In the genomic region with DNA sequence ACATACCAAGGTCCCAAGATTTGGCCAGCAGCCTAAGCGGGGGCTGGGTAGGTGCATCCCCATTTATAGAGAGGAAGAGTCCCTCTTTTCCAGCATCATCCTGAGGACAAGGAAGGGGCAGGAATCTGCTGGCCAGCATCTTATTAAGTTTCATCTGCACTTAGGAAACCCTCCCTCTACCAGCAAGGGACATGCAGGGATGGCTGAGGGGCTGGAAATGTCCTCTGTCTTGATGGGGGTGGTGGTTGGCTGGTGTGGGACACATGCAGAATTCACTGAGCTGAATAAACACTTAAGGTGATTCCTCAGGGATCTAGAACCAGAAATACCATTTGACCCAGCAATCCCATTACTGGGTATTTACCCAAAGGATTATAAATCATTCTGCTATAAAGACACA, we compare ENCODE assay signal across 22 cellular contexts.
"Had no signal": no experiment of that assay in that cellular context is flagged by ENCODE, and none has a peak within 500 bp of the region (broad histone marks: within the 10 kb centered on the region; RNA-seq: fewer than 3 reads in every experiment).

No MANE protein-coding gene starts in this region.

- H3K9me3 Mint-ChIP-seq: central memory CD8-positive, alpha-beta T cell; naive B cell; T-helper 2 cell treated with Interferon-gamma antibody and Interleukin-4, amounts not matched to agents 5 μg/mL and 100 μg/mL, for 36 hours had no signal

- H3K27me3 Mint-ChIP-seq: activated B cell treated with CpG ODN at 0.5 μM for 24 hours; activated naive CD8-positive, alpha-beta T cell; central memory CD8-positive, alpha-beta T cell; naive B cell had no signal

- H3K4me3 ChIP-seq: esophagus squamous epithelium, heart right ventricle, pancreas, prostate gland, smooth muscle cell, tibial nerve had no signal

- H3K27me3 ChIP-seq: esophagus squamous epithelium, heart right ventricle, pancreas, tibial nerve had no signal

- H3K9me3 ChIP-seq: esophagus squamous epithelium, heart right ventricle, pancreas, prostate gland, tibial nerve had no signal

- H3K36me3 ChIP-seq: pancreas, prostate gland had no signal

- H3K4me1 ChIP-seq: prostate gland had no signal

- ATAC-seq: pancreas had no signal

- H3K27ac Mint-ChIP-seq: activated naive CD8-positive, alpha-beta T cell; mesothelial cell of epicardium; T-helper 2 cell treated with Interferon-gamma antibody and Interleukin-4, amounts not matched to agents 5 μg/mL and 100 μg/mL, for 36 hours had no signal

- DNase-seq: activated B cell treated with CpG ODN at 0.5 μM for 24 hours; activated effector memory CD4-positive, alpha-beta T cell treated with Interleukin-2 at 50 U/mL for 16 hours; activated naive CD4-positive, alpha-beta T cell treated with Interleukin-2 at 50 U/mL for 16 hours; dermis blood vessel endothelial cell; effector CD4-positive, alpha-beta T cell; esophagus squamous epithelium; foreskin melanocyte; heart right ventricle; left ventricle myocardium superior; naive B cell; retina; stimulated activated CD4-positive, alpha-beta T cell treated with anti-CD3 and anti-CD28 coated beads, Interleukin-15, amount 100 ng/mL, for 24 hours; stimulated activated CD4-positive, alpha-beta T cell treated with anti-CD3 and anti-CD28 coated beads, Interleukin-2, amount 100 ng/mL, for 24 hours; stimulated activated naive CD4-positive, alpha-beta T cell treated with Interleukin-2 at 50 U/mL for 16 hours had no signal

- H3K4me3 Mint-ChIP-seq: activated B cell treated with CpG ODN at 0.5 μM for 24 hours; activated naive CD8-positive, alpha-beta T cell; central memory CD8-positive, alpha-beta T cell; mesothelial cell of epicardium; T-helper 2 cell treated with Interferon-gamma antibody and Interleukin-4, amounts not matched to agents 5 μg/mL and 100 μg/mL, for 36 hours had no signal

- H3K4me1 Mint-ChIP-seq: central memory CD8-positive, alpha-beta T cell; mesothelial cell of epicardium had no signal

- H3K4me2 ChIP-seq: smooth muscle cell had no signal

- H3K27ac ChIP-seq: esophagus squamous epithelium, heart right ventricle, pancreas, prostate gland, tibial nerve had no signal
